Comparison of ENCODE assay signal across 10 cellular contexts in the genomic region with DNA sequence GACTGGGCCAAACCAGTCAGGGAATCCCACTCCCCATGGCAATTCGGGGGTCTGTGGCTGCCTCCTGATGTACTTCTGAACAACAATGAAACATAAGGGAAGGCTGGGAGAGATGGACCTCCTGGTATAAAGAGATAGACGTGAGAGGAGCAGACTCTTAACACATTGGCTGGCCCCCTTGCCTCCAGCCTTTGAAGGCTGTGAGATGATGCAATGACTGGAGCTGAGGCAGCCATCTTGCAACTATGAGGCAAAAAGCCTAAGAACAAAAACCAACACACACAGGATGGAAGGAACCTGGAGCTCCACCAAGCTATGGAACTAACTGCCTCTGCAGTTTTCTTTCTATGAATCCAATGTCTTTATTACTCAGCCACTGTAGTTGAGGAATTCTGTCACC. TPM values are rescaled to one million over a fixed set of nuclear protein-coding genes. Genes with fewer than 3 reads are reported as not detected.
"Had no signal": no experiment of that assay in that cellular context is flagged by ENCODE, and none has a peak within 500 bp of the region (broad histone marks: within the 10 kb centered on the region; RNA-seq: fewer than 3 reads in every experiment).

No MANE protein-coding gene starts in this region.

RNA-seq across cellular contexts. Expression of a gene that starts 58.8 kb away (rescaled TPM):
- total RNA-seq: OCI-LY7, PC-9, Peyer's patch, Right ventricle myocardium inferior, Right ventricle myocardium superior, RPMI7951, SJCRH30, SJSA1, SK-MEL-5 had no signal
- polyA plus RNA-seq: SK-N-SH had no signal
